ENCODE assay signal across 26 cellular contexts in the genomic region with DNA sequence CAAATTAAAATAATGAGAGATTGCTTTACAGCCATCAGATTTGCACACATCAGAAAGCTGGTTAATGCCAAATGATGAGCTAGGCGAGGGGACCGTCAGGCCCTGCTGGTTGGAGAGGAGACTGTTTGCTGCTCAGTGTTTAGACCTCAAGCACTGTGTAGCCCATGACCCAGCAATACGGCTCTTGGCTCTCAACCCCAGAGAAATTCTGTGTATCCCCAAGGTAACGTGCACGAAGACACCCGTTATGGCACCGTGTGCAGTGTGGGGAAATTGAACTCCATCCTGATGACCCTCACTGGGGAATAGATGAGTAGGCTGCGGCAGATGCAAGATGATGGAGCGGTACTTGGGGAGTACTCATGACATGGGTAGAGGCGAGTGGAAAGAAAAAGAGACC.
"Had no signal": no experiment of that assay in that cellular context is flagged by ENCODE, and none has a peak within 500 bp of the region (broad histone marks: within the 10 kb centered on the region; RNA-seq: fewer than 3 reads in every experiment).

No MANE protein-coding gene starts in this region.

- H3K36me3 Mint-ChIP-seq: naive thymus-derived CD8-positive, alpha-beta T cell; type B pancreatic cell had no signal

- H3K4me3 Mint-ChIP-seq: naive thymus-derived CD8-positive, alpha-beta T cell; nephron; neural crest cell; stimulated activated memory B cell treated with anti-CD40 and anti-IgM and Interleukin-4, amounts not matched to agents 10 μg/mL and 1 μg/mL and 100 μg/mL, for 72 hours; stimulated activated naive CD8-positive, alpha-beta T cell treated with anti-CD3 and anti-CD28 coated beads, Interleukin-15, amount 100 ng/mL, for 72 hours; type B pancreatic cell had no signal

- H3K9me3 Mint-ChIP-seq: stimulated activated naive CD8-positive, alpha-beta T cell treated with anti-CD3 and anti-CD28 coated beads, Interleukin-15, amount 100 ng/mL, for 72 hours; type B pancreatic cell had no signal

- FAIRE-seq: kidney, small intestine had no signal

- H3K27ac Mint-ChIP-seq: naive thymus-derived CD8-positive, alpha-beta T cell; nephron; progenitor cell of endocrine pancreas; stimulated activated memory B cell treated with anti-CD40 and anti-IgM and Interleukin-4, amounts not matched to agents 10 μg/mL and 1 μg/mL and 100 μg/mL, for 72 hours; stimulated activated naive CD8-positive, alpha-beta T cell treated with anti-CD3 and anti-CD28 coated beads, Interleukin-15, amount 100 ng/mL, for 72 hours; type B pancreatic cell had no signal

- H3K27me3 ChIP-seq: left lung, neutrophil, ovary, right atrium auricular region, right lobe of liver, spleen, tibial nerve, uterus had no signal

- H3K27ac ChIP-seq: left lung, lower lobe of right lung, neutrophil, ovary, right atrium auricular region, right lobe of liver, spleen, tibial nerve, uterus had no signal

- H3K4me3 ChIP-seq: left lung, lower lobe of right lung, ovary, right atrium auricular region, right lobe of liver, spleen, tibial nerve, uterus had no signal

- ATAC-seq: left colon, left lung, lower lobe of right lung had no signal

- H3K9me3 ChIP-seq: left lung, neutrophil, ovary, right lobe of liver, uterus had no signal

- H3K4me1 Mint-ChIP-seq: naive thymus-derived CD8-positive, alpha-beta T cell; nephron; stimulated activated memory B cell treated with anti-CD40 and anti-IgM and Interleukin-4, amounts not matched to agents 10 μg/mL and 1 μg/mL and 100 μg/mL, for 72 hours; stimulated activated naive CD8-positive, alpha-beta T cell treated with anti-CD3 and anti-CD28 coated beads, Interleukin-15, amount 100 ng/mL, for 72 hours had no signal

- H3K36me3 ChIP-seq: ovary, right lobe of liver, uterus had no signal

- H3K27me3 Mint-ChIP-seq: naive thymus-derived CD8-positive, alpha-beta T cell; progenitor cell of endocrine pancreas; stimulated activated memory B cell treated with anti-CD40 and anti-IgM and Interleukin-4, amounts not matched to agents 10 μg/mL and 1 μg/mL and 100 μg/mL, for 72 hours; stimulated activated naive CD8-positive, alpha-beta T cell treated with anti-CD3 and anti-CD28 coated beads, Interleukin-15, amount 100 ng/mL, for 72 hours; type B pancreatic cell had no signal

- DNase-seq: hippocampal formation; kidney; left colon; left lung; lower lobe of right lung; mammary epithelial cell; mesenchymal stem cell; naive thymus-derived CD8-positive, alpha-beta T cell; ovary; small intestine; spleen; stimulated activated CD4-positive, alpha-beta T cell treated with anti-CD3 and anti-CD28 coated beads, Interleukin-4, amount 100 ng/mL, for 24 hours; stimulated activated CD8-positive, alpha-beta memory T cell treated with anti-CD3 and anti-CD28 coated beads, Interleukin-4, amount 100 ng/mL, for 48 hours; stimulated activated naive CD4-positive, alpha-beta T cell treated with Interleukin-2 at 50 U/mL for 16 hours; stimulated activated naive CD8-positive, alpha-beta T cell treated with anti-CD3 and anti-CD28 coated beads, Interleukin-15, amount 100 ng/mL, for 72 hours; substantia nigra; uterus had no signal

- H3K4me1 ChIP-seq: left lung, lower lobe of right lung, right lobe of liver, uterus had no signal
